Comparison of ENCODE assay signal across 1 cellular context in genomic region chr16:57628782-57629181, GRCh38.
TF ChIP-seq lines count a peak whose summit lies in the region.

No MANE protein-coding gene starts in this region.

TF ChIP-seq in K562, 482 proteins besides CTCF, POLR2A, EP300 and RAD21 (continued from another document):
- TF ChIP-seq, protein P1, sequence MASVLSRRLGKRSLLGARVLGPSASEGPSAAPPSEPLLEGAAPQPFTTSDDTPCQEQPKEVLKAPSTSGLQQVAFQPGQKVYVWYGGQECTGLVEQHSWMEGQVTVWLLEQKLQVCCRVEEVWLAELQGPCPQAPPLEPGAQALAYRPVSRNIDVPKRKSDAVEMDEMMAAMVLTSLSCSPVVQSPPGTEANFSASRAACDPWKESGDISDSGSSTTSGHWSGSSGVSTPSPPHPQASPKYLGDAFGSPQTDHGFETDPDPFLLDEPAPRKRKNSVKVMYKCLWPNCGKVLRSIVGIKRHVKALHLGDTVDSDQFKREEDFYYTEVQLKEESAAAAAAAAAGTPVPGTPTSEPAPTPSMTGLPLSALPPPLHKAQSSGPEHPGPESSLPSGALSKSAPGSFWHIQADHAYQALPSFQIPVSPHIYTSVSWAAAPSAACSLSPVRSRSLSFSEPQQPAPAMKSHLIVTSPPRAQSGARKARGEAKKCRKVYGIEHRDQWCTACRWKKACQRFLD (CRISPR knock-in tag; IDR thresholded peaks at IDR 0.05) = peak; percentile 54; the same call in 1 of the 2 replicates
- TF ChIP-seq ZNF655 (CRISPR knock-in tag; IDR thresholded peaks at IDR 0.05) (no peak), DPF2 (IDR thresholded peaks at IDR 0.05) (peak; percentile 3), ELF4 (CRISPR knock-in tag; IDR thresholded peaks at IDR 0.05) (peak; percentile 86; the same call in 1 of the 2 replicates), ZFP36 (IDR thresholded peaks at IDR 0.05; ENCODE audit: low read depth, low read length, partially characterized antibody) (no peak), TOE1 (IDR thresholded peaks at IDR 0.05; ENCODE audit: borderline replicate concordance) (peak; percentile 85), TOE1 (CRISPR knock-in tag; IDR thresholded peaks at IDR 0.05; ENCODE audit: borderline replicate concordance, low read depth) (no peak), TRIM24 (IDR thresholded peaks at IDR 0.05) (peak in 1 of 2 experiments; percentile 77), ATF4 (CRISPR knock-in tag; IDR thresholded peaks at IDR 0.05) (no peak), FOS (IDR thresholded peaks at IDR 0.05; ENCODE audit: extremely low read depth, insufficient read length) (no peak), THRB (CRISPR knock-in tag; conservative IDR thresholded peaks at IDR 0.05) (peak; percentile 90), SMARCA5 (IDR thresholded peaks at IDR 0.05) (peak; percentile 86), SOX6 (IDR thresholded peaks at IDR 0.05) (0 out of 2 replicates have a peak, but pooled peaks have one; percentile 8), POLR2G (IDR thresholded peaks at IDR 0.05; ENCODE audit: low read depth, low read length) (no peak), ARNT (IDR thresholded peaks at IDR 0.05) (no peak), KDM5B (IDR thresholded peaks at IDR 0.05; ENCODE audit: insufficient replicate concordance, low read depth, low read length) (peak; percentile 27), FOXK1 (CRISPR knock-in tag; IDR thresholded peaks at IDR 0.05; ENCODE audit: borderline replicate concordance) (0 out of 2 replicates have a peak, but pooled peaks have one; percentile 53), ZNF174 (CRISPR knock-in tag; IDR thresholded peaks at IDR 0.05) (no peak), LARP7 (IDR thresholded peaks at IDR 0.05) (peak; percentile 83; the same call in 1 of the 2 replicates), MTA1 (IDR thresholded peaks at IDR 0.05; ENCODE audit: borderline replicate concordance) (peak; percentile 75), ZNF830 (CRISPR knock-in tag; IDR thresholded peaks at IDR 0.05) (no peak), MTA3 (IDR thresholded peaks at IDR 0.05; ENCODE audit: borderline replicate concordance) (0 out of 2 replicates have a peak, but pooled peaks have one; percentile 4), PYGO2 (tag; IDR thresholded peaks at IDR 0.05) (no peak), SMARCE1 (IDR thresholded peaks at IDR 0.05) (0 out of 2 replicates have a peak, but pooled peaks have one; percentile 22), HLTF (IDR thresholded peaks at IDR 0.05) (peak; percentile 63; the same call in 1 of the 2 replicates), NFATC3 (IDR thresholded peaks at IDR 0.05) (no peak), ZBTB5 (IDR thresholded peaks at IDR 0.05) (peak; percentile 68), TBL1XR1 (IDR thresholded peaks at IDR 0.05; ENCODE audit: low read length in 2 of 2) (no peak), MYBL2 (IDR thresholded peaks at IDR 0.05; ENCODE audit: low read depth) (peak; percentile 29; the same call in 1 of the 2 replicates), MYBL2 (CRISPR knock-in tag; IDR thresholded peaks at IDR 0.05; ENCODE audit: borderline replicate concordance) (no peak), PCBP2 (IDR thresholded peaks at IDR 0.05; ENCODE audit: low read depth, low read length, poor library complexity, severe bottlenecking) (no peak), CHCHD3 (CRISPR knock-in tag; IDR thresholded peaks at IDR 0.05) (no peak), KDM4B (IDR thresholded peaks at IDR 0.05; ENCODE audit: borderline replicate concordance in 2 of 2, low read depth in 1 of 2) (no peak), GTF2A2 (tag; IDR thresholded peaks at IDR 0.05) (no peak), ATF1 (CRISPR knock-in tag; IDR thresholded peaks at IDR 0.05) (no peak), ATF1 (tag; IDR thresholded peaks at IDR 0.05) (no peak), PHF20 (IDR thresholded peaks at IDR 0.05; ENCODE audit: partially characterized antibody) (no peak)
- TF ChIP-seq, protein P2, sequence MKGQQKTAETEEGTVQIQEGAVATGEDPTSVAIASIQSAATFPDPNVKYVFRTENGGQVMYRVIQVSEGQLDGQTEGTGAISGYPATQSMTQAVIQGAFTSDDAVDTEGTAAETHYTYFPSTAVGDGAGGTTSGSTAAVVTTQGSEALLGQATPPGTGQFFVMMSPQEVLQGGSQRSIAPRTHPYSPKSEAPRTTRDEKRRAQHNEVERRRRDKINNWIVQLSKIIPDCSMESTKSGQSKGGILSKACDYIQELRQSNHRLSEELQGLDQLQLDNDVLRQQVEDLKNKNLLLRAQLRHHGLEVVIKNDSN (CRISPR knock-in tag; IDR thresholded peaks at IDR 0.05) = 0 out of 2 replicates have a peak, but pooled peaks have one; percentile 16
- TF ChIP-seq, protein P3, sequence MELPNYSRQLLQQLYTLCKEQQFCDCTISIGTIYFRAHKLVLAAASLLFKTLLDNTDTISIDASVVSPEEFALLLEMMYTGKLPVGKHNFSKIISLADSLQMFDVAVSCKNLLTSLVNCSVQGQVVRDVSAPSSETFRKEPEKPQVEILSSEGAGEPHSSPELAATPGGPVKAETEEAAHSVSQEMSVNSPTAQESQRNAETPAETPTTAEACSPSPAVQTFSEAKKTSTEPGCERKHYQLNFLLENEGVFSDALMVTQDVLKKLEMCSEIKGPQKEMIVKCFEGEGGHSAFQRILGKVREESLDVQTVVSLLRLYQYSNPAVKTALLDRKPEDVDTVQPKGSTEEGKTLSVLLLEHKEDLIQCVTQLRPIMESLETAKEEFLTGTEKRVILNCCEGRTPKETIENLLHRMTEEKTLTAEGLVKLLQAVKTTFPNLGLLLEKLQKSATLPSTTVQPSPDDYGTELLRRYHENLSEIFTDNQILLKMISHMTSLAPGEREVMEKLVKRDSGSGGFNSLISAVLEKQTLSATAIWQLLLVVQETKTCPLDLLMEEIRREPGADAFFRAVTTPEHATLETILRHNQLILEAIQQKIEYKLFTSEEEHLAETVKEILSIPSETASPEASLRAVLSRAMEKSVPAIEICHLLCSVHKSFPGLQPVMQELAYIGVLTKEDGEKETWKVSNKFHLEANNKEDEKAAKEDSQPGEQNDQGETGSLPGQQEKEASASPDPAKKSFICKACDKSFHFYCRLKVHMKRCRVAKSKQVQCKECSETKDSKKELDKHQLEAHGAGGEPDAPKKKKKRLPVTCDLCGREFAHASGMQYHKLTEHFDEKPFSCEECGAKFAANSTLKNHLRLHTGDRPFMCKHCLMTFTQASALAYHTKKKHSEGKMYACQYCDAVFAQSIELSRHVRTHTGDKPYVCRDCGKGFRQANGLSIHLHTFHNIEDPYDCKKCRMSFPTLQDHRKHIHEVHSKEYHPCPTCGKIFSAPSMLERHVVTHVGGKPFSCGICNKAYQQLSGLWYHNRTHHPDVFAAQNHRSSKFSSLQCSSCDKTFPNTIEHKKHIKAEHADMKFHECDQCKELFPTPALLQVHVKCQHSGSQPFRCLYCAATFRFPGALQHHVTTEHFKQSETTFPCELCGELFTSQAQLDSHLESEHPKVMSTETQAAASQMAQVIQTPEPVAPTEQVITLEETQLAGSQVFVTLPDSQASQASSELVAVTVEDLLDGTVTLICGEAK (IDR thresholded peaks at IDR 0.05) = 0 out of 2 replicates have a peak, but pooled peaks have one; percentile 29
- TF ChIP-seq, protein P3 (CRISPR knock-in tag; IDR thresholded peaks at IDR 0.05) = peak; percentile 43; the same call in 1 of the 2 replicates
- TF ChIP-seq, protein P4, sequence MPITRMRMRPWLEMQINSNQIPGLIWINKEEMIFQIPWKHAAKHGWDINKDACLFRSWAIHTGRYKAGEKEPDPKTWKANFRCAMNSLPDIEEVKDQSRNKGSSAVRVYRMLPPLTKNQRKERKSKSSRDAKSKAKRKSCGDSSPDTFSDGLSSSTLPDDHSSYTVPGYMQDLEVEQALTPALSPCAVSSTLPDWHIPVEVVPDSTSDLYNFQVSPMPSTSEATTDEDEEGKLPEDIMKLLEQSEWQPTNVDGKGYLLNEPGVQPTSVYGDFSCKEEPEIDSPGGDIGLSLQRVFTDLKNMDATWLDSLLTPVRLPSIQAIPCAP (CRISPR knock-in tag; IDR thresholded peaks at IDR 0.05; ENCODE audit: borderline replicate concordance) = no peak
- TF ChIP-seq, protein P5, sequence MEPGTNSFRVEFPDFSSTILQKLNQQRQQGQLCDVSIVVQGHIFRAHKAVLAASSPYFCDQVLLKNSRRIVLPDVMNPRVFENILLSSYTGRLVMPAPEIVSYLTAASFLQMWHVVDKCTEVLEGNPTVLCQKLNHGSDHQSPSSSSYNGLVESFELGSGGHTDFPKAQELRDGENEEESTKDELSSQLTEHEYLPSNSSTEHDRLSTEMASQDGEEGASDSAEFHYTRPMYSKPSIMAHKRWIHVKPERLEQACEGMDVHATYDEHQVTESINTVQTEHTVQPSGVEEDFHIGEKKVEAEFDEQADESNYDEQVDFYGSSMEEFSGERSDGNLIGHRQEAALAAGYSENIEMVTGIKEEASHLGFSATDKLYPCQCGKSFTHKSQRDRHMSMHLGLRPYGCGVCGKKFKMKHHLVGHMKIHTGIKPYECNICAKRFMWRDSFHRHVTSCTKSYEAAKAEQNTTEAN (CRISPR knock-in tag; IDR thresholded peaks at IDR 0.05) = peak; percentile 100
